Comparison of ENCODE assay signal across 20 cellular contexts in genomic region chr4:124703154-124703553, GRCh38. TPM values are rescaled to one million over a fixed set of nuclear protein-coding genes. Genes with fewer than 3 reads are reported as not detected.
A peak's percentile ranks its signal among the peaks of the same experiment; 100 is the strongest.
DNase-seq lines count a peak whose midpoint lies in the region; ATAC-seq lines count a peak whose summit lies in the region.
"Had no signal": no experiment of that assay in that cellular context is flagged by ENCODE, and none has a peak within 500 bp of the region (broad histone marks: within the 10 kb centered on the region; RNA-seq: fewer than 3 reads in every experiment).

No MANE protein-coding gene starts in this region.

- no peak overlapping the region for H2BK5ac ChIP-seq in trophoblast cell (ENCODE audit: low read depth, low read length, poor library complexity)

- H3K23ac ChIP-seq in trophoblast cell (ENCODE audit: low read length) = no peak overlapping the region

- DNase-seq in NOMO-1 treated with DMSO at 0.1 percent for 48 hours (lab: John Stamatoyannopoulos, UW; ENCODE audit: unreplicated experiment) (peak; percentile 79), trophoblast cell (peak in 1 of 2 donors; percentile 56), cardiac septum (ENCODE audit: low spot score) (no peak), NCI-H2171 treated with DMSO at 0.1 percent for 48 hours (lab: John Stamatoyannopoulos, UW) (no peak)
- DNase-seq: activated CD4-positive, CD25-positive, alpha-beta regulatory T cell; activated CD8-positive, alpha-beta T cell treated with anti-CD3 and anti-CD28 coated beads, Interleukin-2, amount 10 ng/mL, durations not matched to agents 7 days and 5 days; activated naive CD4-positive, alpha-beta T cell treated with anti-CD3 and anti-CD28 coated beads, Interleukin-2, amount 10 ng/mL, durations not matched to agents 7 days and 5 days; activated T-cell treated with anti-CD3 and anti-CD28 coated beads, Interleukin-2, amount 50 U/mL, for 48 hours; anterior cingulate cortex; GM23248; Kasumi-1; left lung; mucosa of descending colon; NCI-H526 treated with DMSO at 0.1 percent for 48 hours had no signal

- H3K27ac ChIP-seq in trophoblast cell (ENCODE audit: low read depth, low read length) = no peak overlapping the region
- H3K27ac ChIP-seq: GM23248, left lung, right atrium auricular region, suprapubic skin had no signal

- H3K9me3 ChIP-seq in trophoblast cell (ENCODE audit: insufficient read depth, low read depth, low read length) = no peaks in the 10 kb centered on the region
- H3K9me3 ChIP-seq: left lung, mucosa of descending colon, right atrium auricular region, suprapubic skin had no signal

- H2BK12ac ChIP-seq in trophoblast cell (ENCODE audit: low read length) = no peak overlapping the region

- H3K9ac ChIP-seq in trophoblast cell (ENCODE audit: low read length) = no peak overlapping the region
- H3K9ac ChIP-seq: GM23248 had no signal

- intact Hi-C loops in cardiac septum (cut with DNase I) = no loop called here

- H3K4me3 ChIP-seq in trophoblast cell (ENCODE audit: low read depth, low read length) = no peak overlapping the region
- H3K4me3 ChIP-seq: GM23248, left lung, mucosa of descending colon, right atrium auricular region, suprapubic skin had no signal

- no peaks in the 10 kb centered on the region for H3K4me1 ChIP-seq in trophoblast cell (ENCODE audit: control insufficient read depth in 1 of 2, insufficient read depth in 2 of 2, low read length in 2 of 2)

- no peak overlapping the region for H3K18ac ChIP-seq in trophoblast cell (ENCODE audit: low read length)

- ATAC-seq in GM18502 (IDR thresholded peaks at IDR 0.05; ENCODE audit: poor library complexity, unreplicated experiment) (peak; percentile 62), GM19468 (IDR thresholded peaks at IDR 0.05; ENCODE audit: extremely low read depth, unreplicated experiment) (peak; percentile 42), HG03196 (IDR thresholded peaks at IDR 0.05; ENCODE audit: unreplicated experiment) (no peak)
- ATAC-seq: activated CD8-positive, alpha-beta T cell treated with anti-CD3 and anti-CD28 coated beads, Interleukin-2, amount 10 ng/mL, durations not matched to agents 7 days and 5 days; esophagus mucosa; mucosa of descending colon had no signal

- no peak overlapping the region for H3K14ac ChIP-seq in trophoblast cell (ENCODE audit: low read length)

- no peak overlapping the region for H4K12ac ChIP-seq in trophoblast cell (ENCODE audit: low read depth, low read length)

- no peak overlapping the region for H4K8ac ChIP-seq in trophoblast cell (ENCODE audit: low read depth, low read length)

- peak overlapping the region; percentile 55 for H3K4ac ChIP-seq in trophoblast cell (ENCODE audit: low read depth, low read length)

- H2BK120ac ChIP-seq in trophoblast cell (ENCODE audit: insufficient read depth, low read length, poor library complexity) = no peak overlapping the region

- H4K91ac ChIP-seq in trophoblast cell (ENCODE audit: low read depth, low read length) = no peak overlapping the region

- H3K4me2 ChIP-seq in trophoblast cell (ENCODE audit: low read length) = no peak overlapping the region

- H3K36me3 ChIP-seq in trophoblast cell (ENCODE audit: control insufficient read depth in 1 of 2, insufficient read depth in 2 of 2, low read length in 2 of 2) = peaks cover 6% of the 10 kb centered on the region in 2 experiments

- H3K79me2 ChIP-seq in trophoblast cell (ENCODE audit: control insufficient read depth, insufficient read depth, low read length, poor library complexity) = no peaks in the 10 kb centered on the region

- H2AFZ ChIP-seq in trophoblast cell (ENCODE audit: insufficient read depth, low read length, poor library complexity) = no peak overlapping the region
- H2AFZ ChIP-seq: GM23248 had no signal

- no peak overlapping the region for H2AK5ac ChIP-seq in trophoblast cell (ENCODE audit: low read length)

- no peaks in the 10 kb centered on the region for H3K79me1 ChIP-seq in trophoblast cell (ENCODE audit: low read length)

- no peaks in the 10 kb centered on the region for H3K27me3 ChIP-seq in trophoblast cell (ENCODE audit: insufficient read depth, low read length)
- H3K27me3 ChIP-seq: left lung, right atrium auricular region, suprapubic skin had no signal

- WGBS in trophoblast cell (ENCODE audit: extremely low coverage, insufficient coverage, insufficient read length) = no CpG with 5 or more reads among the region's 6 CpGs

RNA-seq across cellular contexts. Expression of gene ANKRD50, which starts 9.4 kb away (rescaled TPM):
- polyA plus RNA-seq in trophoblast cell (2013) = 20.4 and 20.9 TPM in 2 replicates
- 16.1 TPM for total RNA-seq in cardiac septum
